Comparison of ENCODE assay signal across 31 cellular contexts in genomic region chr12:92199846-92200576, GRCh38. TPM values are rescaled to one million over a fixed set of nuclear protein-coding genes. Genes with fewer than 3 reads are reported as not detected.
DNase-seq lines count a peak whose midpoint lies in the region; ATAC-seq and TF ChIP-seq lines count a peak whose summit lies in the region.
"Had no signal": no experiment of that assay in that cellular context is flagged by ENCODE, and none has a peak within 500 bp of the region (broad histone marks: within the 10 kb centered on the region; RNA-seq: fewer than 3 reads in every experiment).

No MANE protein-coding gene starts in this region.

- H3K27me3 ChIP-seq in breast epithelium: no peaks in the 10 kb centered on the region
- H3K27me3 ChIP-seq: stomach, tibial artery had no signal

- TF ChIP-seq POLR2A in breast epithelium (IDR thresholded peaks at IDR 0.05): no peak

- DNase-seq in MCF 10A (ENCODE audit: unreplicated experiment) (peak; percentile 56), breast epithelium (ENCODE audit: low spot score in 2 of 2) (no peak), cardiac fibroblast (ENCODE audit: low read depth in 2 of 2) (peak; percentile 50 to 84), foreskin fibroblast (peak; percentile 38 to 77), stromal cell of bone marrow (ENCODE audit: low read depth) (peak; percentile 66), glomerular visceral epithelial cell (ENCODE audit: extremely low spot score) (no peak), SKM-1 (lab: John Stamatoyannopoulos, UW; ENCODE audit: unreplicated experiment) (no peak)
- DNase-seq: 8988T; activated B cell treated with CpG ODN at 0.5 μM for 24 hours; activated CD4-positive, alpha-beta T cell treated with anti-CD3 and anti-CD28 coated beads, Interleukin-2, amount 50 U/mL, for 1 hour; activated naive CD4-positive, alpha-beta T cell treated with anti-CD3 and anti-CD28 coated beads for 36 hours; activated T-cell treated with anti-CD3 and anti-CD28 coated beads, Interleukin-2, amount 50 U/mL, for 72 hours; CD8-positive, alpha-beta memory T cell; dermis blood vessel endothelial cell; DMS 273 treated with DMSO at 0.1 percent for 48 hours; H7; hippocampal formation; immature natural killer cell; NCI-H1436; NCI-H2081 treated with DMSO at 0.1 percent for 48 hours; NCI-H748 treated with DMSO at 0.1 percent for 48 hours; small intestine; stimulated activated CD4-positive, alpha-beta T cell treated with anti-CD3 and anti-CD28 coated beads, Interleukin-1b, Interleukin-23, amount 100 ng/mL, for 48 hours; stimulated activated CD8-positive, alpha-beta memory T cell treated with anti-CD3 and anti-CD28 coated beads, Interleukin-4, amount 100 ng/mL, for 48 hours; stomach; T-cell; tibial artery had no signal

- no peak overlapping the region for H3K4me3 Mint-ChIP-seq in MCF 10A (ENCODE audit: unreplicated experiment)
- H3K4me3 Mint-ChIP-seq: activated B cell treated with CpG ODN at 0.5 μM for 24 hours; activated naive CD4-positive, alpha-beta T cell treated with anti-CD3 and anti-CD28 coated beads for 36 hours; activated T-cell treated with anti-CD3 and anti-CD28 coated beads, Interleukin-2, amount 50 U/mL, for 72 hours; CD8-positive, alpha-beta memory T cell; central memory CD8-positive, alpha-beta T cell; immature natural killer cell; memory B cell; T-cell had no signal

- H3K36me3 ChIP-seq in breast epithelium: no peaks in the 10 kb centered on the region
- H3K36me3 ChIP-seq: stomach, tibial artery had no signal

- no peaks in the 10 kb centered on the region for H3K4me1 Mint-ChIP-seq in MCF 10A (ENCODE audit: insufficient read depth, unreplicated experiment)
- H3K4me1 Mint-ChIP-seq: activated B cell treated with CpG ODN at 0.5 μM for 24 hours, immature natural killer cell had no signal

- H3K27ac ChIP-seq in breast epithelium: no peak overlapping the region
- H3K27ac ChIP-seq: stomach, tibial artery had no signal

- no peaks in the 10 kb centered on the region for H3K9me3 Mint-ChIP-seq in MCF 10A (ENCODE audit: unreplicated experiment)
- H3K9me3 Mint-ChIP-seq: activated naive CD4-positive, alpha-beta T cell treated with anti-CD3 and anti-CD28 coated beads for 36 hours; CD8-positive, alpha-beta memory T cell; central memory CD8-positive, alpha-beta T cell had no signal

- H3K36me3 Mint-ChIP-seq in MCF 10A (ENCODE audit: insufficient read depth, unreplicated experiment): no peaks in the 10 kb centered on the region
- H3K36me3 Mint-ChIP-seq: immature natural killer cell, T-cell had no signal

- intact Hi-C loops in MCF 10A (cut with micrococcal nuclease): no loop called here
- intact Hi-C loops in breast epithelium (cut with DNase I; ENCODE audit: low total_unique reads): no loop called here

- H3K27me3 Mint-ChIP-seq in MCF 10A (ENCODE audit: insufficient read depth, unreplicated experiment): no peaks in the 10 kb centered on the region
- H3K27me3 Mint-ChIP-seq: activated B cell treated with CpG ODN at 0.5 μM for 24 hours; CD8-positive, alpha-beta memory T cell; central memory CD8-positive, alpha-beta T cell; memory B cell; T-cell had no signal

- H3K4me3 ChIP-seq in breast epithelium (no peak overlapping the region), cardiac fibroblast (replicated peaks in 1 of 2; ENCODE audit: low read depth in 2 of 2, low read length in 2 of 2) (no peak overlapping the region), foreskin fibroblast (ENCODE audit: low read depth in 1 of 2, low read length in 2 of 2) (no peak overlapping the region)
- H3K4me3 ChIP-seq: K562, stomach, tibial artery had no signal

- no peaks in the 10 kb centered on the region for H3K9me3 ChIP-seq in breast epithelium
- H3K9me3 ChIP-seq: tibial artery had no signal

- ATAC-seq in HG02798 (IDR thresholded peaks at IDR 0.05; ENCODE audit: poor library complexity, unreplicated experiment): no peak
- ATAC-seq: activated T-cell treated with anti-CD3 and anti-CD28 coated beads, Interleukin-2, amount 50 U/mL, for 72 hours; K562; T-cell had no signal

- CTCF ChIA-PET in MCF 10A (lab: Yijun Ruan, JAX): no interaction called here

- POLR2A ChIA-PET in MCF 10A (lab: Yijun Ruan, JAX): interaction anchor here (1.0 to 1.6 kb wide), 3 partner anchors 13 to 53 kb away, joined by 3 to 4 read pairs (median 3); no protein-coding TSS in a partner anchor

- H3K4me1 ChIP-seq in breast epithelium: no peaks in the 10 kb centered on the region
- H3K4me1 ChIP-seq: stomach, tibial artery had no signal

- no peak overlapping the region for H3K27ac Mint-ChIP-seq in MCF 10A (ENCODE audit: low read depth, unreplicated experiment)
- H3K27ac Mint-ChIP-seq: activated B cell treated with CpG ODN at 0.5 μM for 24 hours; activated naive CD4-positive, alpha-beta T cell treated with anti-CD3 and anti-CD28 coated beads for 36 hours; activated T-cell treated with anti-CD3 and anti-CD28 coated beads, Interleukin-2, amount 50 U/mL, for 72 hours; CD8-positive, alpha-beta memory T cell; immature natural killer cell; T-cell had no signal

- TF ChIP-seq CTCF in MCF 10A (IDR thresholded peaks at IDR 0.05; ENCODE audit: unreplicated experiment) (no peak), breast epithelium (IDR thresholded peaks at IDR 0.05) (no peak), cardiac fibroblast (IDR thresholded peaks at IDR 0.05; ENCODE audit: low read depth, low read length) (no peak), foreskin fibroblast (IDR thresholded peaks at IDR 0.05; ENCODE audit: low read depth, low read length) (no peak)

- BruUV-seq in MCF 10A (replicated peaks; lab: Mats Ljungman, UMichigan): no TSS peak

RNA-seq across cellular contexts. Expression of gene BTG1, which starts 54.4 kb away (rescaled TPM):
- total RNA-seq in MCF 10A (2022) (128 and 129 TPM in 2 replicates), breast epithelium (100 to 1,000 TPM in 1 of 3 donors, 10 to 100 TPM in 2; 83.9 to 106 (median 96.3) TPM)

Comparison
In these comparisons a context has a peak if more than half of its experiments do, and no peak if none do; other contexts are left out.
1. DNase-seq: peak in MCF 10A (single experiment), cardiac fibroblast (2 of 2), foreskin fibroblast (2 of 2) and stromal cell of bone marrow (single experiment); none in breast epithelium (0 of 2), glomerular visceral epithelial cell (single experiment) and SKM-1 (single experiment).